ENCODE assay signal across 14 cellular contexts in genomic region chr6:149212892-149213786, GRCh38.
DNase-seq lines count a peak whose midpoint lies in the region; ATAC-seq and TF ChIP-seq lines count a peak whose summit lies in the region.
"Had no signal": no experiment of that assay in that cellular context is flagged by ENCODE, and none has a peak within 500 bp of the region (broad histone marks: within the 10 kb centered on the region; RNA-seq: fewer than 3 reads in every experiment).

No MANE protein-coding gene starts in this region.

- dilution Hi-C loops in IMR-90 (cut with HindIII; ENCODE audit: low sequenced_read_pairs, unreplicated experiment), result no loop called here

- BruUV-seq in IMR-90 (replicated peaks; lab: Mats Ljungman, UMichigan), result no TSS peak

- H3K27ac ChIP-seq in BLaER1 treated with 17β-estradiol and CSF1 and Interleukin-3, amounts not matched to agents 10 nM and 100 nM, result peak overlapping the region in 4 of 11 experiments; percentile 24 to 63 (median 49); a peak in 7 of 22 replicates
- H3K27ac ChIP-seq in IMR-90 (ENCODE audit: insufficient read depth, low read length) (no peak overlapping the region), caudate nucleus (ENCODE audit: low read depth, low read length) (peak overlapping the region; percentile 56)
- no peak overlapping the region for H3K27ac ChIP-seq in CD8-positive, alpha-beta memory T cell (ENCODE audit: low read depth, low read length)
- H3K27ac ChIP-seq: C4-2B, SJSA1, suprapubic skin had no signal

- no peak overlapping the region for H3K4me3 ChIP-seq in BLaER1 treated with 17β-estradiol and CSF1 and Interleukin-3, amounts not matched to agents 10 nM and 100 nM
- no peak overlapping the region for H3K4me3 ChIP-seq in IMR-90 (ENCODE audit: insufficient read depth, low read depth, low read length)
- no peak overlapping the region for H3K4me3 ChIP-seq in CD8-positive, alpha-beta memory T cell (ENCODE audit: low read length)
- H3K4me3 ChIP-seq: SJSA1, suprapubic skin had no signal

- peaks cover 0 to 50% (median 12%) of the 10 kb centered on the region in 10 experiments; a peak in 12 of 20 replicates for H3K4me1 ChIP-seq in BLaER1 treated with 17β-estradiol and CSF1 and Interleukin-3, amounts not matched to agents 10 nM and 100 nM
- H3K4me1 ChIP-seq in IMR-90 (ENCODE audit: control insufficient read depth, insufficient read depth, low read length), result peaks cover 23% of the 10 kb centered on the region
- peaks cover 36% of the 10 kb centered on the region for H3K4me1 ChIP-seq in CD8-positive, alpha-beta memory T cell (ENCODE audit: insufficient read depth, low read length)
- H3K4me1 ChIP-seq: suprapubic skin had no signal

- no peak for TF ChIP-seq RAD21 in IMR-90 (IDR thresholded peaks at IDR 0.05; ENCODE audit: low read length)

- no peak for TF ChIP-seq CTCF in IMR-90 (conservative IDR thresholded peaks at IDR 0.05; ENCODE audit: low read depth, low read length)

- H3K36me3 Mint-ChIP-seq in CD8-positive, alpha-beta memory T cell, result no peaks in the 10 kb centered on the region

- H3K9me3 Mint-ChIP-seq in CD8-positive, alpha-beta memory T cell, result no peaks in the 10 kb centered on the region

- WGBS in IMR-90 (ENCODE audit: extremely low coverage in 2 of 2, insufficient read length in 1 of 2), 2 experiments, result 60% methylated on average over 6 of the region's 9 CpGs; no CpG with 5 or more reads in 1 of the 2 experiments

- no peak overlapping the region for H2BK5ac ChIP-seq in IMR-90 (ENCODE audit: low read depth, low read length, poor library complexity, severe bottlenecking)

- no peak overlapping the region for H3K23ac ChIP-seq in IMR-90 (ENCODE audit: low read depth, low read length)

- H3K27me3 Mint-ChIP-seq in CD8-positive, alpha-beta memory T cell, result no peaks in the 10 kb centered on the region
- H3K27me3 Mint-ChIP-seq: activated naive CD4-positive, alpha-beta T cell treated with anti-CD3 and anti-CD28 coated beads, Interleukin-2, amount 50 U/mL, for 24 hours had no signal

- peak overlapping the region; percentile 48; the same call in 1 of the 2 replicates for H3K4ac ChIP-seq in IMR-90 (ENCODE audit: low read depth, low read length)

- H2BK120ac ChIP-seq in IMR-90 (ENCODE audit: low read depth, low read length), result peak overlapping the region; percentile 0; the same call in 1 of the 2 replicates

- H4K20me1 ChIP-seq in BLaER1 treated with 17β-estradiol and CSF1 and Interleukin-3, amounts not matched to agents 10 nM and 100 nM, result no peaks in the 10 kb centered on the region
- H4K20me1 ChIP-seq in IMR-90 (ENCODE audit: insufficient read depth, low read length), result no peaks in the 10 kb centered on the region

- H3K9me3 ChIP-seq in BLaER1 treated with 17β-estradiol and CSF1 and Interleukin-3, amounts not matched to agents 10 nM and 100 nM (replicated peaks in 1 of 11), result peaks cover 0 to 6% (median 0%) of the 10 kb centered on the region in 11 experiments; a peak in 5 of 22 replicates
- H3K9me3 ChIP-seq in IMR-90 (ENCODE audit: control insufficient read depth, insufficient read depth, low read length), result no peaks in the 10 kb centered on the region
- no peaks in the 10 kb centered on the region for H3K9me3 ChIP-seq in CD8-positive, alpha-beta memory T cell (ENCODE audit: low read length)
- H3K9me3 ChIP-seq: SJSA1, suprapubic skin had no signal

- peak overlapping the region; percentile 47 for H2BK20ac ChIP-seq in IMR-90 (ENCODE audit: low read depth, low read length)

- no peak for DNase-seq in IMR-90
- DNase-seq in caudate nucleus (lab: John Stamatoyannopoulos, UW), result no peak
- DNase-seq in NCI-H146 treated with DMSO at 0.1 percent for 48 hours (lab: John Stamatoyannopoulos, UW; ENCODE audit: unreplicated experiment), result no peak
- no peak for DNase-seq in CD8-positive, alpha-beta memory T cell
- DNase-seq: erythroblast, NCI-H2081 treated with DMSO at 0.1 percent for 48 hours had no signal

- no peaks in the 10 kb centered on the region for H3K27me3 ChIP-seq in BLaER1 treated with 17β-estradiol and CSF1 and Interleukin-3, amounts not matched to agents 10 nM and 100 nM
- no peaks in the 10 kb centered on the region for H3K27me3 ChIP-seq in IMR-90 (ENCODE audit: control insufficient read depth, insufficient read depth, low read length)
- H3K27me3 ChIP-seq in CD8-positive, alpha-beta memory T cell (ENCODE audit: insufficient read depth, low read length, poor library complexity, severe bottlenecking), result no peaks in the 10 kb centered on the region
- H3K27me3 ChIP-seq: SJSA1, suprapubic skin had no signal

- peak overlapping the region; percentile 48 for H2AK5ac ChIP-seq in IMR-90 (ENCODE audit: low read depth, low read length)

- POLR2A ChIA-PET in IMR-90 (lab: Charles Lee; ENCODE audit: unreplicated experiment), result no interaction called here
- POLR2A ChIA-PET in CD8-positive, alpha-beta memory T cell (lab: Charles Lee), result no interaction called here

- CTCF ChIA-PET in IMR-90 (lab: Yijun Ruan, JAX), result interaction anchor here (0.6 kb wide), 1 partner anchor 112 kb away, joined by 3 read pairs; no protein-coding TSS in a partner anchor
- CTCF ChIA-PET in CD8-positive, alpha-beta memory T cell (lab: Charles Lee), result interaction anchor here (0.8 to 1.4 kb wide), 3 partner anchors 117 to 219 kb away, joined by 3 to 4 read pairs (median 3); no protein-coding TSS in a partner anchor

- H3K14ac ChIP-seq in IMR-90 (replicated peaks; ENCODE audit: low read depth, low read length), result peak overlapping the region; percentile 37; the same call in 1 of the 2 replicates

- no peak overlapping the region for H3K27ac Mint-ChIP-seq in CD8-positive, alpha-beta memory T cell

- H4K5ac ChIP-seq in IMR-90 (ENCODE audit: low read depth, low read length), result no peak overlapping the region

- H2AFZ ChIP-seq in IMR-90 (replicated peaks; ENCODE audit: low read length, poor library complexity), result no peak overlapping the region

- ATAC-seq in GM19328 (IDR thresholded peaks at IDR 0.05; ENCODE audit: unreplicated experiment) (peak; percentile 33), IMR-90 (ENCODE audit: low read depth) (no peak), HG03469 (IDR thresholded peaks at IDR 0.05; ENCODE audit: unreplicated experiment) (no peak), HG03342 (IDR thresholded peaks at IDR 0.05; ENCODE audit: unreplicated experiment) (no peak)

- H2AK9ac ChIP-seq in IMR-90 (replicated peaks; ENCODE audit: low read depth, low read length, poor library complexity), result no peak overlapping the region

- intact Hi-C loops in IMR-90 (cut with micrococcal nuclease), result loop anchor here (10.0 kb wide), 1 partner anchor 178 kb away; no protein-coding TSS in a partner anchor

- H4K91ac ChIP-seq in IMR-90 (ENCODE audit: insufficient read depth, low read depth, low read length), result peak overlapping the region; percentile 31; the same call in 1 of the 2 replicates

- H3K9ac ChIP-seq in BLaER1 treated with 17β-estradiol and CSF1 and Interleukin-3, amounts not matched to agents 10 nM and 100 nM, result peak overlapping the region in 2 of 11 experiments; percentile 2 to 24; a peak in 2 of 22 replicates
- no peak overlapping the region for H3K9ac ChIP-seq in IMR-90 (ENCODE audit: low read depth, low read length)

- no peaks in the 10 kb centered on the region for H3K36me3 ChIP-seq in BLaER1 treated with 17β-estradiol and CSF1 and Interleukin-3, amounts not matched to agents 10 nM and 100 nM
- H3K36me3 ChIP-seq in IMR-90 (ENCODE audit: control insufficient read depth, insufficient read depth, low read length), result no peaks in the 10 kb centered on the region
- H3K36me3 ChIP-seq in CD8-positive, alpha-beta memory T cell (ENCODE audit: insufficient read depth, low read length), result no peaks in the 10 kb centered on the region
- H3K36me3 ChIP-seq: SJSA1, suprapubic skin had no signal

- H3K79me1 ChIP-seq in IMR-90 (ENCODE audit: low read depth in 1 of 2, low read length in 2 of 2), result no peaks in the 10 kb centered on the region

- in situ Hi-C loops in IMR-90 (cut with MboI; ENCODE audit: low sequenced_read_pairs), result no loop called here

- no peak overlapping the region for H4K8ac ChIP-seq in IMR-90 (ENCODE audit: low read depth in 2 of 2, low read length in 2 of 2)

- H3K18ac ChIP-seq in IMR-90 (ENCODE audit: low read depth, low read length), result peak overlapping the region; percentile 13; the same call in 1 of the 2 replicates

- no peak for TF ChIP-seq POLR2A in IMR-90 (IDR thresholded peaks at IDR 0.05; ENCODE audit: low read depth, low read length)

- H2BK15ac ChIP-seq in IMR-90 (ENCODE audit: low read depth, low read length), result 0 out of 3 replicates have a peak overlapping the region, but pooled peaks have one; percentile 13

- no peak overlapping the region for H3K4me3 Mint-ChIP-seq in CD8-positive, alpha-beta memory T cell

- peaks cover 17 to 38% (median 22%) of the 10 kb centered on the region in 3 donors for H3K4me1 Mint-ChIP-seq in CD8-positive, alpha-beta memory T cell

- peaks cover 15% of the 10 kb centered on the region for H3K9me1 ChIP-seq in IMR-90 (ENCODE audit: insufficient read depth, low read length)

- no peak overlapping the region for H3K56ac ChIP-seq in IMR-90 (ENCODE audit: extremely low read depth, insufficient read depth, low read length)

- peak overlapping the region in 7 of 11 experiments; percentile 5 to 80 (median 44); a peak in 10 of 22 replicates for H3K4me2 ChIP-seq in BLaER1 treated with 17β-estradiol and CSF1 and Interleukin-3, amounts not matched to agents 10 nM and 100 nM
- H3K4me2 ChIP-seq in IMR-90 (ENCODE audit: low read depth, low read length), result no peak overlapping the region; the same call in 1 of the 2 replicates

TF ChIP-seq in IMR-90, 13 proteins besides CTCF, POLR2A, EP300 and RAD21 (continues in another document):
- TF ChIP-seq FOS (IDR thresholded peaks at IDR 0.05; ENCODE audit: low read depth, low read length) (no peak), USF2 (IDR thresholded peaks at IDR 0.05; ENCODE audit: low read depth, low read length) (no peak), RFX5 (IDR thresholded peaks at IDR 0.05; ENCODE audit: low read depth, low read length) (no peak), MAFK (IDR thresholded peaks at IDR 0.05; ENCODE audit: low read depth, low read length) (no peak), CEBPB (IDR thresholded peaks at IDR 0.05; ENCODE audit: low read depth, low read length) (no peak), RCOR1 (IDR thresholded peaks at IDR 0.05; ENCODE audit: insufficient replicate concordance, low read length) (no peak)
